8 cellular contexts compared by ENCODE assay signal in the genomic region with DNA sequence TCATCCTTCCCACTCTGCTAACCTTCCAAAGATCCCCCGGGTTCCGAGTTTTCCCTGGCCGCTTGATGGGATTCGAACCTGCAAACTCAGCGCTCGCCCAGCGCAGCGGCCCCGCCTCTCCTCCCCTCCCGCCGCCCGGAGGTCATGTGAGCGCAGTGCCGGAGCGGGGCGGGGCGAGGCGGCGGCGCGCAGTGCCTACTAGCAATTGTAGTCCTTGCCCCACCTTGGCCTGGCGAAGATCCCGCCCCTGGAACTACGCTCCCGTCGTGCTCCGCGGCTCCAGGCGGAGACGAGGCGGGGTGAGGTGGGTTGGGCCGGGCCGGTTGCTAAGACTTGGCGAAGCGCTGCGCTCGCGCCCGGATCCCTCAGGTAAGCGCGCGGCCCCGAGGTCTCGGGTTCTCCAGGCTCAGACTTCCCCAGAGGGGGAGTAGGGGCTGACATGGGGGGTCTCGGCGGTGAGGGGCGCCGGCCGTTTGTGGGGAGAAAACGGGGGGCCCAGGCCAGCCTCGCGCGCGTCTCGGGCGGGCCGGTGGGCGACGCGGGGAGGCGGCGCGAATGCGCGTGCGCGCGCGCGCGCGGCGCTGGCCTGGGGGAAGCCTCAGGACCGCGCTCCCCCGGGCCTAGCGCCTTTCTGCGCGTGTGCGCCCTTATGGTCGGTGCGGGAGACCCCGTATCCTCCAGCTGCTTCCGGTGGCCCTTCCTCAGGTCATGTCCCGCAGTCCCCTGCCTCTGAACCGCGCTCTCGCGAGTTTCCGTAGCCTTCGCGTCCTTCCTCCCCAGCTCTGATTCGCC. TPM values are rescaled to one million over a fixed set of nuclear protein-coding genes. Genes with fewer than 3 reads are reported as not detected.
DNase-seq lines count a peak whose midpoint lies in the region; ATAC-seq and TF ChIP-seq lines count a peak whose summit lies in the region.

A gene (plus strand): TSS at position 329 of the 792 bp plus-strand sequence. CDS start 6,649 bp downstream, outside the sequence.
A gene with protein sequence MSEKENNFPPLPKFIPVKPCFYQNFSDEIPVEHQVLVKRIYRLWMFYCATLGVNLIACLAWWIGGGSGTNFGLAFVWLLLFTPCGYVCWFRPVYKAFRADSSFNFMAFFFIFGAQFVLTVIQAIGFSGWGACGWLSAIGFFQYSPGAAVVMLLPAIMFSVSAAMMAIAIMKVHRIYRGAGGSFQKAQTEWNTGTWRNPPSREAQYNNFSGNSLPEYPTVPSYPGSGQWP (plus strand): TSS at position 329 of the 792 bp plus-strand sequence. CDS start 9,621 bp downstream, outside the sequence.

- dilution Hi-C loops in mammary epithelial cell (cut with HindIII; ENCODE audit: low sequenced_read_pairs), result no loop called here

- CTCF ChIA-PET in mammary epithelial cell (lab: Charles Lee; ENCODE audit: low non-redundant PET), result no interaction called here

- H3K4me1 ChIP-seq in ACC112 (ENCODE audit: control insufficient read depth, insufficient read depth, low read length, unreplicated experiment) (peaks cover 6% of the 10 kb centered on the region), mammary epithelial cell (ENCODE audit: insufficient read depth, low read length) (peaks cover 38% of the 10 kb centered on the region), skeletal muscle tissue (ENCODE audit: control insufficient read depth in 3 of 3, insufficient read depth in 3 of 3, low read length in 3 of 3) (peaks cover 12 to 37% (median 13%) of the 10 kb centered on the region in 3 donors)

- H3K79me2 ChIP-seq in ACC112 (ENCODE audit: control insufficient read depth, insufficient read depth, low read length, unreplicated experiment) (peaks cover 32% of the 10 kb centered on the region), mammary epithelial cell (ENCODE audit: insufficient read depth, low read length) (peaks cover 48% of the 10 kb centered on the region)

- ATAC-seq in GM18873 (IDR thresholded peaks at IDR 0.05; ENCODE audit: low FRiP score, unreplicated experiment) (peak; percentile 54), HG03139 (IDR thresholded peaks at IDR 0.05; ENCODE audit: unreplicated experiment) (peak; percentile 81)

- peak within 1 kb of the TSS; percentile 80 for H3K4me2 ChIP-seq in mammary epithelial cell (ENCODE audit: insufficient read depth, low read depth, low read length)

- H2AFZ ChIP-seq in ACC112 (ENCODE audit: low read length, unreplicated experiment) (peak within 1 kb of the TSS; percentile 78), mammary epithelial cell (ENCODE audit: low read depth, low read length) (peak within 1 kb of the TSS; percentile 88)

- H3K9me3 ChIP-seq in mammary epithelial cell (replicated peaks; ENCODE audit: insufficient read depth, low read length) (no peaks in the 10 kb centered on the region), iPS-18c (ENCODE audit: control insufficient read depth, insufficient read depth, low read length) (no peaks in the 10 kb centered on the region), skeletal muscle tissue (ENCODE audit: control insufficient read depth in 3 of 3, low read length in 3 of 3) (no peaks in the 10 kb centered on the region)

- DNase-seq in NCI-H2227 (lab: John Stamatoyannopoulos, UW; ENCODE audit: unreplicated experiment) (peak; percentile 97), mammary epithelial cell (peak; percentile 99)

- H3K27me3 ChIP-seq in ACC112 (ENCODE audit: insufficient read depth, low read length) (no peaks in the 10 kb centered on the region), mammary epithelial cell (ENCODE audit: insufficient read depth, low read length) (no peaks in the 10 kb centered on the region), skeletal muscle tissue (ENCODE audit: control insufficient read depth in 3 of 3, insufficient read depth in 3 of 3, low read length in 3 of 3) (no peaks in the 10 kb centered on the region)

- peak within 1 kb of the TSS; percentile 58 for H3K27ac ChIP-seq in ACC112 (ENCODE audit: low read depth, low read length)
- H3K27ac ChIP-seq in VCaP, result peak within 1 kb of the TSS; percentile 95
- H3K27ac ChIP-seq in mammary epithelial cell (ENCODE audit: insufficient read depth, low read depth, low read length), result peak within 1 kb of the TSS; percentile 41
- H3K27ac ChIP-seq in skeletal muscle tissue (ENCODE audit: low read depth, low read length), result peak within 1 kb of the TSS; percentile 69

- 3% methylated on average over 28 of the region's 93 CpGs for WGBS in mammary epithelial cell (ENCODE audit: low coverage, missing lambda C conversion rate)

- in situ Hi-C loops in mammary epithelial cell (cut with MboI; ENCODE audit: low sequenced_read_pairs in 2 of 2), result no loop called here

- peak within 1 kb of the TSS; percentile 75 for H3K4me3 ChIP-seq in ACC112 (ENCODE audit: low read depth, low read length)
- H3K4me3 ChIP-seq in mammary epithelial cell (replicated peaks in 1 of 3; ENCODE audit: insufficient read depth in 1 of 3, low read depth in 2 of 3, low read length in 3 of 3), result peak within 1 kb of the TSS; percentile 57 to 80 (median 62)
- peak within 1 kb of the TSS; percentile 74 for H3K4me3 ChIP-seq in iPS-18c (ENCODE audit: insufficient read depth, low read depth, low read length)
- H3K4me3 ChIP-seq in skeletal muscle tissue (ENCODE audit: low read length in 3 of 3), result peak within 1 kb of the TSS; percentile 85 to 93 (median 88)

- intact Hi-C loops in mammary epithelial cell (cut with micrococcal nuclease), result loop anchor here (1.0 to 10.0 kb wide), 3 partner anchors 20 to 250 kb away; a partner anchor contains a TSS

- TSS peak; percentile 62 for BruUV-seq in mammary epithelial cell (replicated peaks; lab: Mats Ljungman, UMichigan)

- TF ChIP-seq CTCF in VCaP (conservative IDR thresholded peaks at IDR 0.05) (no peak), mammary epithelial cell (conservative IDR thresholded peaks at IDR 0.05 in 1 of 2, IDR thresholded peaks at IDR 0.05 in 1 of 2; ENCODE audit: extremely low read depth in 1 of 2, insufficient read depth in 1 of 2, low read depth in 1 of 2, low read length in 2 of 2) (no peak)

- H4K20me1 ChIP-seq in mammary epithelial cell (ENCODE audit: insufficient read depth, low read length), result peaks cover 2% of the 10 kb centered on the region

- H3K9ac ChIP-seq in mammary epithelial cell (ENCODE audit: insufficient read depth, low read length) (peak within 1 kb of the TSS; percentile 59), skeletal muscle tissue (ENCODE audit: low read depth in 1 of 3, low read length in 3 of 3) (peak within 1 kb of the TSS; percentile 76 to 82 (median 77))

- H3K36me3 ChIP-seq in ACC112 (ENCODE audit: insufficient read depth, low read length) (no peaks in the 10 kb centered on the region), mammary epithelial cell (ENCODE audit: insufficient read depth, low read length) (no peaks in the 10 kb centered on the region), skeletal muscle tissue (ENCODE audit: control insufficient read depth in 3 of 3, insufficient read depth in 3 of 3, low read length in 3 of 3) (no peaks in the 10 kb centered on the region)

RNA-seq across cellular contexts. Expression of the first gene that starts in this region (rescaled TPM):
- total RNA-seq in mammary epithelial cell, result 1 to 10 TPM; 3.5 to 7.3 TPM
- 1.7 TPM for polyA plus RNA-seq in mammary epithelial cell
- polyA minus RNA-seq in mammary epithelial cell, result not detected
- total RNA-seq in skeletal muscle tissue, result 1.0 TPM

RNA-seq across cellular contexts. Expression of the second gene that starts in this region (rescaled TPM):
- 10 to 100 TPM; 70.2 to 76.5 TPM for total RNA-seq in mammary epithelial cell
- polyA plus RNA-seq in mammary epithelial cell, result 31.7 TPM
- 38.7 TPM for polyA minus RNA-seq in mammary epithelial cell
- 8.9 TPM for total RNA-seq in skeletal muscle tissue

Comparison
In these comparisons a context has a peak if more than half of its experiments do, and no peak if none do; other contexts are left out.
1. Peak in every context shown above with its lines: DNase-seq, ATAC-seq, H3K4me3 ChIP-seq and H3K27ac ChIP-seq.
2. H3K27ac ChIP-seq: peak in every context shown above with its lines; median percentile 95 in VCaP; 69 in skeletal muscle tissue; 58 in ACC112; 41 in mammary epithelial cell.